ENCODE assay signal across 1 cellular context in the genomic region with DNA sequence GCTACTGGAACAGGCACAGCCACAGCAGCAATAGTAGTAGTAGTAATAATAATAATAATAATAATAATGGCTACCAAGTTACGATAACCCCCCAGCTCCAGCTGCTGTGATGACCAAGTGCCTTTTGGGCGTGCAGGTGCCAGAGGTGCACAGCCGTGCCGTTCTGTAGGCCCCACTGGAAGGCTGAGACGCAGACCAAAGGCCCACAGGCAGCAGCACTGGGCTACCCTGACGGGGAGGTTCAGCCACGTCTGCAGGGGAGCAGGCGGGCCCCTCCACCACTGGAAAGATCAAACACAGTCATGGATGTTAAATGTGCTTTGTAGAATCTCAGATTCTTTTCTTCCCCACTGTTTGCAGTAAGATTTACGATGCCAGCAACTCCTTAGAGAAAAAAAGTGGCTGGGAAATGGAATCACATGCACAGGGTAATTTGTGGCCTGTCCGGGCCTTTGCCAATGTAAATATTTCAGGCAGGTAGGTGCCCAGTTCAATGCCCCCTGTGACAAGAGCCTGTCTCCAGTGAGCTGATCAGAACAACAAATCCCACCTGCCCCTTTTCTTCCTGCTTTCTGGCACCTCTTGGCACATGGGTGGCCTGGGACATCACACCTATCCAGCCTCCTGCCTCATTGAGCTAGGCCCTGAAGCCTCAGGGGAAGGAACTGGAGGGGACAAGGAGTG.
TF ChIP-seq lines count a peak whose summit lies in the region.

No MANE protein-coding gene starts in this region.

TF ChIP-seq in SK-N-SH, 30 proteins besides CTCF, POLR2A, EP300 and RAD21 (continued from another document):
- TF ChIP-seq, protein P1, sequence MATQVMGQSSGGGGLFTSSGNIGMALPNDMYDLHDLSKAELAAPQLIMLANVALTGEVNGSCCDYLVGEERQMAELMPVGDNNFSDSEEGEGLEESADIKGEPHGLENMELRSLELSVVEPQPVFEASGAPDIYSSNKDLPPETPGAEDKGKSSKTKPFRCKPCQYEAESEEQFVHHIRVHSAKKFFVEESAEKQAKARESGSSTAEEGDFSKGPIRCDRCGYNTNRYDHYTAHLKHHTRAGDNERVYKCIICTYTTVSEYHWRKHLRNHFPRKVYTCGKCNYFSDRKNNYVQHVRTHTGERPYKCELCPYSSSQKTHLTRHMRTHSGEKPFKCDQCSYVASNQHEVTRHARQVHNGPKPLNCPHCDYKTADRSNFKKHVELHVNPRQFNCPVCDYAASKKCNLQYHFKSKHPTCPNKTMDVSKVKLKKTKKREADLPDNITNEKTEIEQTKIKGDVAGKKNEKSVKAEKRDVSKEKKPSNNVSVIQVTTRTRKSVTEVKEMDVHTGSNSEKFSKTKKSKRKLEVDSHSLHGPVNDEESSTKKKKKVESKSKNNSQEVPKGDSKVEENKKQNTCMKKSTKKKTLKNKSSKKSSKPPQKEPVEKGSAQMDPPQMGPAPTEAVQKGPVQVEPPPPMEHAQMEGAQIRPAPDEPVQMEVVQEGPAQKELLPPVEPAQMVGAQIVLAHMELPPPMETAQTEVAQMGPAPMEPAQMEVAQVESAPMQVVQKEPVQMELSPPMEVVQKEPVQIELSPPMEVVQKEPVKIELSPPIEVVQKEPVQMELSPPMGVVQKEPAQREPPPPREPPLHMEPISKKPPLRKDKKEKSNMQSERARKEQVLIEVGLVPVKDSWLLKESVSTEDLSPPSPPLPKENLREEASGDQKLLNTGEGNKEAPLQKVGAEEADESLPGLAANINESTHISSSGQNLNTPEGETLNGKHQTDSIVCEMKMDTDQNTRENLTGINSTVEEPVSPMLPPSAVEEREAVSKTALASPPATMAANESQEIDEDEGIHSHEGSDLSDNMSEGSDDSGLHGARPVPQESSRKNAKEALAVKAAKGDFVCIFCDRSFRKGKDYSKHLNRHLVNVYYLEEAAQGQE (IDR thresholded peaks at IDR 0.05; ENCODE audit: low read depth, low read length): no peak
- no peak for TF ChIP-seq CHD2 (IDR thresholded peaks at IDR 0.05; ENCODE audit: low read length, partially characterized antibody)
- TF ChIP-seq TAF1 (IDR thresholded peaks at IDR 0.05; ENCODE audit: borderline replicate concordance, low read depth, low read length): no peak
- no peak for TF ChIP-seq RFX5 (IDR thresholded peaks at IDR 0.05; ENCODE audit: low read length)
- no peak for TF ChIP-seq YY1 (IDR thresholded peaks at IDR 0.05; ENCODE audit: low read depth)
